In genomic region chr1:53460666-53461328, GRCh38 we compare ENCODE assay signal across 22 cellular contexts. TPM values are rescaled to one million over a fixed set of nuclear protein-coding genes. Genes with fewer than 3 reads are reported as not detected.
DNase-seq lines count a peak whose midpoint lies in the region; ATAC-seq and TF ChIP-seq lines count a peak whose summit lies in the region.
"Had no signal": no experiment of that assay in that cellular context is flagged by ENCODE, and none has a peak within 500 bp of the region (broad histone marks: within the 10 kb centered on the region; RNA-seq: fewer than 3 reads in every experiment).

No MANE protein-coding gene starts in this region.

- no peak overlapping the region for H3K4me3 ChIP-seq in right atrium auricular region
- no peak overlapping the region for H3K4me3 ChIP-seq in heart left ventricle
- no peak overlapping the region for H3K4me3 ChIP-seq in Caco-2 (ENCODE audit: low read depth, low read length)
- H3K4me3 ChIP-seq: SJCRH30 had no signal

- no peaks in the 10 kb centered on the region for H3K9me3 Mint-ChIP-seq in Caco-2 (ENCODE audit: unreplicated experiment)
- no peaks in the 10 kb centered on the region for H3K9me3 Mint-ChIP-seq in activated CD4-positive, alpha-beta T cell treated with anti-CD3 and anti-CD28 coated beads for 36 hours (ENCODE audit: low read depth)
- H3K9me3 Mint-ChIP-seq: CD8-positive, alpha-beta T cell had no signal

- DNase-seq in right atrium auricular region (ENCODE audit: low spot score): peak; percentile 38
- no peak for DNase-seq in heart left ventricle
- DNase-seq in left kidney (ENCODE audit: low read depth, low spot score): peak; percentile 87
- DNase-seq in posterior vena cava (ENCODE audit: low spot score): peak; percentile 74
- DNase-seq in KBM-7: no peak
- no peak for DNase-seq in Caco-2
- no peak for DNase-seq in activated CD4-positive, alpha-beta T cell treated with anti-CD3 and anti-CD28 coated beads for 36 hours
- DNase-seq: 8988T; C1 segment of cervical spinal cord; Calu3; CD8-positive, alpha-beta T cell; GOT3; Kasumi-1; NCI-H1417; NCI-H1694 treated with DMSO at 0.1 percent for 48 hours; NCI-H446 treated with DMSO at 0.1 percent for 48 hours; NCI-H526 treated with DMSO at 0.1 percent for 48 hours; OCI-M1; SJCRH30 had no signal

- in situ Hi-C loops in KBM-7 (cut with MboI; ENCODE audit: low pct_unique_long_range_greater_than_20kb, low sequenced_read_pairs): no loop called here

- peaks cover under 1% of the 10 kb centered on the region for H3K27me3 Mint-ChIP-seq in Caco-2 (ENCODE audit: insufficient read depth, unreplicated experiment)
- H3K27me3 Mint-ChIP-seq in activated CD4-positive, alpha-beta T cell treated with anti-CD3 and anti-CD28 coated beads for 36 hours: peaks cover 2% of the 10 kb centered on the region

- 70 to 86% (median 83%) methylated on average over 29 of the region's 29 CpGs for WGBS in heart left ventricle, 4 donors

- H3K4me3 Mint-ChIP-seq in Caco-2 (ENCODE audit: unreplicated experiment): no peak overlapping the region
- no peak overlapping the region for H3K4me3 Mint-ChIP-seq in activated CD4-positive, alpha-beta T cell treated with anti-CD3 and anti-CD28 coated beads for 36 hours
- H3K4me3 Mint-ChIP-seq: CD8-positive, alpha-beta T cell; IgD-negative memory B cell had no signal

- H3K27ac Mint-ChIP-seq in Caco-2 (ENCODE audit: unreplicated experiment): no peak overlapping the region
- no peak overlapping the region for H3K27ac Mint-ChIP-seq in activated CD4-positive, alpha-beta T cell treated with anti-CD3 and anti-CD28 coated beads for 36 hours
- H3K27ac Mint-ChIP-seq: CD8-positive, alpha-beta T cell; IgD-negative memory B cell had no signal

- CTCF ChIA-PET in Caco-2 (lab: Charles Lee): no interaction called here
- CTCF ChIA-PET in activated CD4-positive, alpha-beta T cell treated with anti-CD3 and anti-CD28 coated beads for 36 hours (lab: Charles Lee): interaction anchor here (0.7 kb wide), 1 partner anchor 1265 kb away, joined by 3 read pairs; no protein-coding TSS in a partner anchor

- H3K4me1 Mint-ChIP-seq in Caco-2 (ENCODE audit: low read depth, unreplicated experiment): no peaks in the 10 kb centered on the region
- no peaks in the 10 kb centered on the region for H3K4me1 Mint-ChIP-seq in activated CD4-positive, alpha-beta T cell treated with anti-CD3 and anti-CD28 coated beads for 36 hours
- H3K4me1 Mint-ChIP-seq: IgD-negative memory B cell had no signal

- no peak for ATAC-seq in heart left ventricle
- no peak for ATAC-seq in activated CD4-positive, alpha-beta T cell treated with anti-CD3 and anti-CD28 coated beads for 36 hours
- ATAC-seq: CD8-positive, alpha-beta T cell had no signal

- no peaks in the 10 kb centered on the region for H3K36me3 Mint-ChIP-seq in Caco-2 (ENCODE audit: insufficient read depth, unreplicated experiment)
- no peaks in the 10 kb centered on the region for H3K36me3 Mint-ChIP-seq in activated CD4-positive, alpha-beta T cell treated with anti-CD3 and anti-CD28 coated beads for 36 hours (ENCODE audit: low read depth)
- H3K36me3 Mint-ChIP-seq: CD8-positive, alpha-beta T cell; IgD-negative memory B cell had no signal

- intact Hi-C loops in heart left ventricle (cut with DNase I) (no loop called here), posterior vena cava (cut with DNase I) (no loop called here), Caco-2 (cut with micrococcal nuclease; ENCODE audit: unreplicated experiment) (no loop called here)
- intact Hi-C loops in activated CD4-positive, alpha-beta T cell treated with anti-CD3 and anti-CD28 coated beads for 36 hours (cut with DNase I, micrococcal nuclease): no loop called here

- no TSS peak for BruUV-seq in Caco-2 (replicated peaks; lab: Mats Ljungman, UMichigan)

- TF ChIP-seq CTCF in right atrium auricular region (IDR thresholded peaks at IDR 0.05) (no peak), heart left ventricle (IDR thresholded peaks at IDR 0.05) (no peak), Caco-2 (IDR thresholded peaks at IDR 0.05; ENCODE audit: insufficient read depth in 1 of 2, low read depth in 1 of 2, low read length in 1 of 2, severe bottlenecking in 1 of 2, unreplicated experiment in 1 of 2) (no peak)

- no peak for TF ChIP-seq POLR2A in heart left ventricle (IDR thresholded peaks at IDR 0.05)

- no peak overlapping the region for H3K27ac ChIP-seq in right atrium auricular region
- no peak overlapping the region for H3K27ac ChIP-seq in heart left ventricle
- H3K27ac ChIP-seq: SJCRH30 had no signal

- H3K36me3 ChIP-seq in right atrium auricular region (no peaks in the 10 kb centered on the region), heart left ventricle (no peaks in the 10 kb centered on the region), Caco-2 (ENCODE audit: control insufficient read depth, insufficient read depth, low read length) (no peaks in the 10 kb centered on the region)
- H3K36me3 ChIP-seq: SJCRH30 had no signal

- POLR2A ChIA-PET in Caco-2 (lab: Charles Lee): no interaction called here
- POLR2A ChIA-PET in activated CD4-positive, alpha-beta T cell treated with anti-CD3 and anti-CD28 coated beads for 36 hours (lab: Charles Lee): no interaction called here

- H3K9me3 ChIP-seq in right atrium auricular region (no peaks in the 10 kb centered on the region), heart left ventricle (no peaks in the 10 kb centered on the region), Caco-2 (no peaks in the 10 kb centered on the region)
- H3K9me3 ChIP-seq: SJCRH30 had no signal

- no peaks in the 10 kb centered on the region for H3K27me3 ChIP-seq in right atrium auricular region
- H3K27me3 ChIP-seq in heart left ventricle: peaks cover 0 to 10% (median 0%) of the 10 kb centered on the region in 9 donors
- no peaks in the 10 kb centered on the region for H3K27me3 ChIP-seq in Caco-2 (replicated peaks; ENCODE audit: control insufficient read depth, insufficient read depth, low read length)
- H3K27me3 ChIP-seq: SJCRH30 had no signal

- H3K4me1 ChIP-seq in right atrium auricular region: no peaks in the 10 kb centered on the region
- no peaks in the 10 kb centered on the region for H3K4me1 ChIP-seq in heart left ventricle
- H3K4me1 ChIP-seq in Caco-2: no peaks in the 10 kb centered on the region
- H3K4me1 ChIP-seq: SJCRH30 had no signal

RNA-seq across cellular contexts. Expression of gene DMRTB1, which starts 1.6 kb away (rescaled TPM):
- total RNA-seq in right atrium auricular region (not detected), heart left ventricle (not detected), posterior vena cava (not detected), Caco-2 (2022) (not detected in 2 replicates)
- not detected for polyA plus RNA-seq in heart left ventricle
- total RNA-seq in activated CD4-positive, alpha-beta T cell treated with anti-CD3 and anti-CD28 coated beads for 36 hours: under 1 TPM; 0.23 to 0.25 TPM
- total RNA-seq: Calu3; CD8-positive, alpha-beta T cell; Daoy; MCF 10A; SJCRH30 had no signal
- polyA plus RNA-seq: IgD-negative memory B cell had no signal

Comparison
In these comparisons a context has a peak if more than half of its experiments do, and no peak if none do; other contexts are left out.
1. DNase-seq: peak in right atrium auricular region (single experiment), left kidney (single experiment) and posterior vena cava (single experiment); none in heart left ventricle (0 of 5), KBM-7 (single experiment), Caco-2 (0 of 2) and activated CD4-positive, alpha-beta T cell treated with anti-CD3 and anti-CD28 coated beads for 36 hours (single experiment).